ENCODE assay signal across 9 cellular contexts in the genomic region with DNA sequence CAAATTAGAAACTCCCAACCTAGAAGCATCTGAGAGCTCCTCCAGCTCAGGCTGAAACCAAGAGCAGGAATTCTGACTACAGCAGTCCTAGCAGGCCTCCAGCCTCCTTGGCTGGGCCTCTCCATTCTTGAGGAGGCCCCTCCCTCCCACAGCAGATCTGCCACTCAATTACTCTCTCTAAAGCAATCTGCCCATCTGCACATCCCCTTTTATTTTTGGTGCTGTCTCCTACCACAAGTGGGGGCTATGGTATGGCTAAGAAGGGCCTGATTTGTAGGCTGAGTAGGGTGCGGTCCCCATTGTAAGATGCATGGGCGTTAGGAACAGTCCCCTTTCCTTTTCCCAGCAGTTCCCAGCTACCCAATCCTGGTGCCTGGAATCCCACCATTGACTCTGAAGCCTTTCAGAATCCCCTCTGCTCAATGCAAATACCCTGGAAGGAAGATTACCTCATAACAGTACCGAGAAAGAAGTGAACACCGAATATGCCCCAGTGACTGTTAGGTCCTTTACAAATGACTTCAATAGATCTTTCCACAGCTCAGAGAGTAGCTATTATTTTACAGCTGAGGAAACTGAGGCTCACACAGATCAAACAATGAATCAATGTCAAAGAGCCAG. TPM values are rescaled to one million over a fixed set of nuclear protein-coding genes. Genes with fewer than 3 reads are reported as not detected.
DNase-seq lines count a peak whose midpoint lies in the region; ATAC-seq and TF ChIP-seq lines count a peak whose summit lies in the region.
"Had no signal": no experiment of that assay in that cellular context is flagged by ENCODE, and none has a peak within 500 bp of the region (broad histone marks: within the 10 kb centered on the region; RNA-seq: fewer than 3 reads in every experiment).

No MANE protein-coding gene starts in this region.

- H3K4me3 ChIP-seq in WERI-Rb-1 (ENCODE audit: low read depth, low read length) (no peak overlapping the region), sigmoid colon (no peak overlapping the region), coronary artery (no peak overlapping the region)

- BruUV-seq in MCF 10A (replicated peaks; lab: Mats Ljungman, UMichigan) = no TSS peak

- POLR2A ChIA-PET in MCF 10A (lab: Yijun Ruan, JAX) = no interaction called here

- peak; percentile 25 for DNase-seq in WERI-Rb-1
- DNase-seq in sigmoid colon = no peak
- no peak for DNase-seq in DMS53 (lab: John Stamatoyannopoulos, UW)
- DNase-seq in MCF 10A (ENCODE audit: unreplicated experiment) = no peak
- no peak for DNase-seq in coronary artery (ENCODE audit: low spot score)
- DNase-seq: anterior cingulate cortex had no signal

- no peaks in the 10 kb centered on the region for H3K36me3 Mint-ChIP-seq in MCF 10A (ENCODE audit: insufficient read depth, unreplicated experiment)

- ATAC-seq in GM19467 (IDR thresholded peaks at IDR 0.05; ENCODE audit: unreplicated experiment) = peak; percentile 53
- peak; percentile 75 for ATAC-seq in HG03354 (IDR thresholded peaks at IDR 0.05; ENCODE audit: poor library complexity, severe bottlenecking, unreplicated experiment)

- H3K27me3 ChIP-seq in WERI-Rb-1 (ENCODE audit: insufficient read depth, low read depth, severe bottlenecking) (no peaks in the 10 kb centered on the region), sigmoid colon (peaks cover 15 to 52% (median 30%) of the 10 kb centered on the region in 3 donors)

- CTCF ChIA-PET in MCF 10A (lab: Yijun Ruan, JAX) = interaction anchor here (0.6 to 1.6 kb wide), 3 partner anchors 55 to 570 kb away, joined by 3 to 5 read pairs (median 3); no protein-coding TSS in a partner anchor

- H3K4me3 Mint-ChIP-seq in MCF 10A (ENCODE audit: unreplicated experiment) = no peak overlapping the region

- WGBS in sigmoid colon, 2 donors = 90 to 92% methylated on average over 4 of the region's 4 CpGs

- H3K36me3 ChIP-seq in WERI-Rb-1 (no peaks in the 10 kb centered on the region), sigmoid colon (no peaks in the 10 kb centered on the region)

- intact Hi-C loops in sigmoid colon (cut with DNase I) (no loop called here), MCF 10A (cut with micrococcal nuclease) (no loop called here)

- no peak overlapping the region for H3K27ac Mint-ChIP-seq in MCF 10A (ENCODE audit: low read depth, unreplicated experiment)

- H3K9me3 ChIP-seq in WERI-Rb-1 (ENCODE audit: severe bottlenecking) (no peaks in the 10 kb centered on the region), sigmoid colon (no peaks in the 10 kb centered on the region)

- H3K27ac ChIP-seq in WERI-Rb-1 (no peak overlapping the region), sigmoid colon (no peak overlapping the region), coronary artery (no peak overlapping the region)

- TF ChIP-seq EP300 in sigmoid colon (IDR thresholded peaks at IDR 0.05) = no peak

- H3K4me1 Mint-ChIP-seq in MCF 10A (ENCODE audit: insufficient read depth, unreplicated experiment) = no peaks in the 10 kb centered on the region

- no peak for TF ChIP-seq POLR2A in sigmoid colon (IDR thresholded peaks at IDR 0.05)

- H3K4me1 ChIP-seq in sigmoid colon = peaks cover 0 to 10% (median 6%) of the 10 kb centered on the region in 4 donors

- no peaks in the 10 kb centered on the region for H3K9me3 Mint-ChIP-seq in MCF 10A (ENCODE audit: unreplicated experiment)

- H3K27me3 Mint-ChIP-seq in MCF 10A (ENCODE audit: insufficient read depth, unreplicated experiment) = peaks cover 21% of the 10 kb centered on the region

- peak; percentile 34; the same call in 1 of the 2 replicates for TF ChIP-seq CTCF in GM12874 (IDR thresholded peaks at IDR 0.05; ENCODE audit: insufficient read depth, low read depth, low read length)
- peak; percentile 29; the same call in 1 of the 2 replicates for TF ChIP-seq CTCF in WERI-Rb-1 (IDR thresholded peaks at IDR 0.05; ENCODE audit: low read depth, low read length)
- no peak for TF ChIP-seq CTCF in sigmoid colon (IDR thresholded peaks at IDR 0.05)
- no peak for TF ChIP-seq CTCF in MCF 10A (IDR thresholded peaks at IDR 0.05; ENCODE audit: unreplicated experiment)
- no peak for TF ChIP-seq CTCF in coronary artery (IDR thresholded peaks at IDR 0.05)

RNA-seq across cellular contexts. Expression of a gene that starts 11.6 kb away (rescaled TPM):
- 1 to 10 TPM in 1 of 4 donors, under 1 TPM in 2, not detected in 1; under 0.01 to 1.4 (median 0.14) TPM for total RNA-seq in sigmoid colon
- polyA plus RNA-seq in sigmoid colon = 10 to 100 TPM; 31.2 to 71.7 (median 65.5) TPM
- 0.35 and 1.2 TPM in 2 replicates for total RNA-seq in MCF 10A (2022)

Comparison
In these comparisons a context has a peak if more than half of its experiments do, and no peak if none do; other contexts are left out.
1. CTCF ChIP-seq: peak in GM12874 (single experiment) and WERI-Rb-1 (single experiment); none in sigmoid colon (0 of 4), MCF 10A (single experiment) and coronary artery (single experiment).